In the genomic region with DNA sequence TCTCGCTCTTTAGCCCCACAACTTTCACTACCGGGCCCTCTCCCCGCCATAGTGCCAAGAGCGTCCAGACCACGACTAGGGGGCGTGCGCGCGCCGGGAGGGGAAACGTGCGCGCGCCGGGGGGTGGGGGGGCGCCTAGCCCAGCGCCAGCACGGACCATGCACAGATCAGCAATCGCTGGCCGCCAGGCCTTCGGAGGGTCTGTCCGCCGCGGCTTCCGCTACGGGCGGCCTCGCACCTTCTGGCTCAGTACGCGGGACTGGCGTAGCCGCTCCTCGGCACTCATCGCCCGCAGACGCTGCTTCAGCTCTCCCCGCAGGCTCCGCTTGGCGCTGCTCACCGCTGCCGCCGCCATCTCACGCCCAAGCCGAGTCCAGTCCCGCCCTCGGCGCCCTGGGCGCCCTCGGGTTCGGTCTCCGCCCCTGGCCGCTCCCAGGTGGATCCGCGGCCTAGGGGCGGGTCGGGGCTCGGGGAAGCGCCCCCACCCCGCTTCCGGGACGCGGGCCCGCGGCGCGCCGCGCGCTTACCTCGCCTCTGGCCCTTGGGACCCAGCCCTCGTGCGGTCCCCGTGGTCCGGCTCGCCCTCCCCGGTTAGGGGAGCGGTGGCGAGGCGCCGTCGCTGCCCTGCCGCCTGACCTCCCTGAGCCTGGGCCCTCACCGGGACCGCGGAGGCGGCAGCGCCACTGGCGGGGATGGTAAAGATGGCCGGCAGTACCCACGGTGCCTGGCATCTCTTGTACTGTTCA, we compare ENCODE assay signal across 8 cellular contexts. TPM values are rescaled to one million over a fixed set of nuclear protein-coding genes. Genes with fewer than 3 reads are reported as not detected.
A peak's percentile ranks its signal among the peaks of the same experiment; 100 is the strongest.
DNase-seq lines count a peak whose midpoint lies in the region; ATAC-seq lines count a peak whose summit lies in the region.

MTHFS (minus strand) TSS at position 381 of the 746 bp plus-strand sequence; CDS start at position 355, 26 bp downstream.

- POLR2A ChIA-PET in activated CD8-positive, alpha-beta T cell treated with anti-CD3 and anti-CD28 coated beads, Interleukin-2, amount 10 ng/mL, durations not matched to agents 7 days and 5 days (lab: Charles Lee): interaction anchor here (0.7 to 6.6 kb wide), 14 partner anchors 9 to 257 kb away, joined by 3 to 114 read pairs (median 4); partner anchors contain the start of genes BCL2A1 and ZFAND6

- peaks cover 16% of the 10 kb centered on the region for H3K4me1 ChIP-seq in CD4-positive, CD25-positive, alpha-beta regulatory T cell (ENCODE audit: control insufficient read depth, insufficient read depth, low read length, poor library complexity, severe bottlenecking)

- peak within 1 kb of the TSS; percentile 93 for H3K4me3 ChIP-seq in CD4-positive, CD25-positive, alpha-beta regulatory T cell (ENCODE audit: low read depth, low read length)

- H3K27me3 ChIP-seq in CD4-positive, CD25-positive, alpha-beta regulatory T cell (ENCODE audit: control insufficient read depth, insufficient read depth, low read length): no peaks in the 10 kb centered on the region

- H3K36me3 ChIP-seq in CD4-positive, CD25-positive, alpha-beta regulatory T cell (ENCODE audit: control insufficient read depth, insufficient read depth, low read length): no peaks in the 10 kb centered on the region

- peak within 1 kb of the TSS; percentile 91 for H3K27ac ChIP-seq in CD4-positive, CD25-positive, alpha-beta regulatory T cell (ENCODE audit: insufficient read depth, low read length, poor library complexity, severe bottlenecking)

- no peaks in the 10 kb centered on the region for H3K9me3 ChIP-seq in CD4-positive, CD25-positive, alpha-beta regulatory T cell (ENCODE audit: control insufficient read depth in 2 of 2, low read length in 2 of 2)

- H3K4me3 Mint-ChIP-seq in CD4-positive, CD25-positive, alpha-beta regulatory T cell: peak within 1 kb of the TSS; percentile 94 to 100 (median 98)
- H3K4me3 Mint-ChIP-seq in activated CD8-positive, alpha-beta T cell treated with anti-CD3 and anti-CD28 coated beads, Interleukin-2, amount 10 ng/mL, durations not matched to agents 7 days and 5 days: peak within 1 kb of the TSS; percentile 97

- H3K9me3 Mint-ChIP-seq in CD4-positive, CD25-positive, alpha-beta regulatory T cell: peaks cover 0 to 4% (median 0%) of the 10 kb centered on the region in 7 donors
- no peaks in the 10 kb centered on the region for H3K9me3 Mint-ChIP-seq in activated CD8-positive, alpha-beta T cell treated with anti-CD3 and anti-CD28 coated beads, Interleukin-2, amount 10 ng/mL, durations not matched to agents 7 days and 5 days (ENCODE audit: insufficient read depth)

- CTCF ChIA-PET in activated CD8-positive, alpha-beta T cell treated with anti-CD3 and anti-CD28 coated beads, Interleukin-2, amount 10 ng/mL, durations not matched to agents 7 days and 5 days (lab: Charles Lee): interaction anchor here (0.8 to 4.9 kb wide), 10 partner anchors 9 to 96 kb away, joined by 3 to 25 read pairs (median 4); no protein-coding TSS in a partner anchor

- peaks cover 8% of the 10 kb centered on the region for H3K36me3 Mint-ChIP-seq in CD4-positive, CD25-positive, alpha-beta regulatory T cell
- H3K36me3 Mint-ChIP-seq in activated CD8-positive, alpha-beta T cell treated with anti-CD3 and anti-CD28 coated beads, Interleukin-2, amount 10 ng/mL, durations not matched to agents 7 days and 5 days (ENCODE audit: low read depth): peaks cover 41% of the 10 kb centered on the region

- H3K4me1 Mint-ChIP-seq in CD4-positive, CD25-positive, alpha-beta regulatory T cell: peaks cover 18 to 41% (median 25%) of the 10 kb centered on the region in 4 donors
- H3K4me1 Mint-ChIP-seq in activated CD8-positive, alpha-beta T cell treated with anti-CD3 and anti-CD28 coated beads, Interleukin-2, amount 10 ng/mL, durations not matched to agents 7 days and 5 days (ENCODE audit: low read depth): peaks cover 56% of the 10 kb centered on the region

- peaks cover 4% of the 10 kb centered on the region for H3K27me3 Mint-ChIP-seq in CD4-positive, CD25-positive, alpha-beta regulatory T cell
- H3K27me3 Mint-ChIP-seq in activated CD8-positive, alpha-beta T cell treated with anti-CD3 and anti-CD28 coated beads, Interleukin-2, amount 10 ng/mL, durations not matched to agents 7 days and 5 days (ENCODE audit: low read depth): no peaks in the 10 kb centered on the region

- peak; percentile 84 for ATAC-seq in CD4-positive, CD25-positive, alpha-beta regulatory T cell (ENCODE audit: low read depth in 2 of 2)
- ATAC-seq in GM19328 (IDR thresholded peaks at IDR 0.05; ENCODE audit: unreplicated experiment): peak; percentile 83
- ATAC-seq in HG03469 (IDR thresholded peaks at IDR 0.05; ENCODE audit: unreplicated experiment): peak; percentile 46
- ATAC-seq in activated CD8-positive, alpha-beta T cell treated with anti-CD3 and anti-CD28 coated beads, Interleukin-2, amount 10 ng/mL, durations not matched to agents 7 days and 5 days: peak; percentile 86

- DNase-seq in CD4-positive, CD25-positive, alpha-beta regulatory T cell: peak; percentile 72 to 90 (median 84)
- DNase-seq in NCI-H82 (lab: John Stamatoyannopoulos, UW) (peak; percentile 87), medulla oblongata (ENCODE audit: extremely low spot score) (peak; percentile 87)
- peak; percentile 81 for DNase-seq in activated CD8-positive, alpha-beta T cell treated with anti-CD3 and anti-CD28 coated beads, Interleukin-2, amount 10 ng/mL, durations not matched to agents 7 days and 5 days
- DNase-seq in effector CD8-positive, alpha-beta T cell (lab: John Stamatoyannopoulos, UW): peak; percentile 55
- DNase-seq in stimulated activated CD8-positive, alpha-beta memory T cell treated with anti-CD3 and anti-CD28 coated beads, Interleukin-12 subunit alpha, Interleukin-12 subunit beta, amount 100 ng/mL, for 1 hour (ENCODE audit: low read depth): peak; percentile 36

- H3K27ac Mint-ChIP-seq in CD4-positive, CD25-positive, alpha-beta regulatory T cell: peak within 1 kb of the TSS; percentile 99 to 100 (median 99)
- peak within 1 kb of the TSS; percentile 100 for H3K27ac Mint-ChIP-seq in activated CD8-positive, alpha-beta T cell treated with anti-CD3 and anti-CD28 coated beads, Interleukin-2, amount 10 ng/mL, durations not matched to agents 7 days and 5 days

RNA-seq across cellular contexts. Expression of gene MTHFS, which starts in this region (rescaled TPM):
- total RNA-seq in CD4-positive, CD25-positive, alpha-beta regulatory T cell: 12.6 TPM
- 10 to 100 TPM; 75.8 to 88.5 (median 81.9) TPM for polyA plus RNA-seq in CD4-positive, CD25-positive, alpha-beta regulatory T cell
- 10 to 100 TPM; 37.0 to 41.3 TPM for total RNA-seq in activated CD8-positive, alpha-beta T cell treated with anti-CD3 and anti-CD28 coated beads, Interleukin-2, amount 10 ng/mL, durations not matched to agents 7 days and 5 days

Comparison
In these comparisons a context has a peak if more than half of its experiments do, and no peak if none do; other contexts are left out.
1. Peak in every context shown above with its lines: DNase-seq, ATAC-seq, H3K4me3 ChIP-seq and H3K27ac ChIP-seq.
2. DNase-seq: peak in every context shown above with its lines; median percentile 87 in NCI-H82; 87 in medulla oblongata; 84 in CD4-positive, CD25-positive, alpha-beta regulatory T cell; 81 in activated CD8-positive, alpha-beta T cell treated with anti-CD3 and anti-CD28 coated beads, Interleukin-2, amount 10 ng/mL, durations not matched to agents 7 days and 5 days; 55 in effector CD8-positive, alpha-beta T cell; 36 in stimulated activated CD8-positive, alpha-beta memory T cell treated with anti-CD3 and anti-CD28 coated beads, Interleukin-12 subunit alpha, Interleukin-12 subunit beta, amount 100 ng/mL, for 1 hour.